ENCODE assay signal across 25 cellular contexts in genomic region chr7:116807011-116807560, GRCh38.
"Had no signal": no experiment of that assay in that cellular context is flagged by ENCODE, and none has a peak within 500 bp of the region (broad histone marks: within the 10 kb centered on the region; RNA-seq: fewer than 3 reads in every experiment).

No MANE protein-coding gene starts in this region.

- H3K4me2 ChIP-seq: hepatocyte had no signal

- H3K9me3 ChIP-seq: heart right ventricle, left ventricle myocardium inferior, mucosa of descending colon, ovary, sigmoid colon, spleen, tibial nerve, upper lobe of left lung, vagina had no signal

- H3K9me3 Mint-ChIP-seq: natural killer cell treated with Interleukin-12 subunit alpha and Interleukin-12 subunit beta and Interleukin-15 and Interleukin-18, amount 100 ng/mL, for 72 hours; stimulated activated effector memory CD8-positive, alpha-beta T cell treated with anti-CD3 and anti-CD28 coated beads, Interleukin-12 subunit alpha, Interleukin-12 subunit beta, amount 100 ng/mL, for 72 hours; stimulated activated naive CD8-positive, alpha-beta T cell treated with anti-CD3 and anti-CD28 coated beads, Interleukin-15, amount 100 ng/mL, for 72 hours had no signal

- H3K27ac ChIP-seq: hepatocyte, left ventricle myocardium inferior, ovary, spleen, upper lobe of left lung, vagina had no signal

- FAIRE-seq: keratinocyte, small intestine had no signal

- H3K79me2 ChIP-seq: hepatocyte had no signal

- H3K36me3 ChIP-seq: heart right ventricle, left ventricle myocardium inferior, ovary, sigmoid colon, spleen, tibial nerve, upper lobe of left lung, vagina had no signal

- DNase-seq: heart right ventricle; kidney glomerular epithelial cell; left cardiac atrium; left ventricle myocardium inferior; midbrain; mucosa of descending colon; naive thymus-derived CD4-positive, alpha-beta T cell; ovary; sigmoid colon; small intestine; spleen; stimulated activated CD4-positive, alpha-beta T cell treated with anti-CD3 and anti-CD28 coated beads, Interleukin-4, amount 100 ng/mL, for 24 hours; stimulated activated naive CD4-positive, alpha-beta T cell treated with Interleukin-2 at 50 U/mL for 16 hours; stimulated activated naive CD8-positive, alpha-beta T cell treated with anti-CD3 and anti-CD28 coated beads, Interleukin-15, amount 100 ng/mL, for 72 hours; substantia nigra; upper lobe of left lung had no signal

- H3K4me3 ChIP-seq: heart right ventricle, hepatocyte, left ventricle myocardium inferior, lung, mucosa of descending colon, ovary, sigmoid colon, spleen, tibial nerve, upper lobe of left lung, vagina had no signal

- H3K36me3 Mint-ChIP-seq: naive thymus-derived CD4-positive, alpha-beta T cell; natural killer cell treated with Interleukin-12 subunit alpha and Interleukin-12 subunit beta and Interleukin-15 and Interleukin-18, amount 100 ng/mL, for 72 hours; stimulated activated effector memory CD8-positive, alpha-beta T cell treated with anti-CD3 and anti-CD28 coated beads, Interleukin-12 subunit alpha, Interleukin-12 subunit beta, amount 100 ng/mL, for 72 hours had no signal

- H3K27me3 Mint-ChIP-seq: progenitor cell of endocrine pancreas; stimulated activated naive CD8-positive, alpha-beta T cell treated with anti-CD3 and anti-CD28 coated beads, Interleukin-15, amount 100 ng/mL, for 72 hours had no signal

- H2AFZ ChIP-seq: hepatocyte had no signal

- H3K27me3 ChIP-seq: heart right ventricle, hepatocyte, ovary, sigmoid colon, spleen, tibial nerve, upper lobe of left lung, vagina had no signal

- H3K4me1 ChIP-seq: spleen had no signal

- ATAC-seq: heart right ventricle; left cardiac atrium; mucosa of descending colon; naive thymus-derived CD4-positive, alpha-beta T cell; natural killer cell treated with Interleukin-12 subunit alpha and Interleukin-12 subunit beta and Interleukin-15 and Interleukin-18, amount 100 ng/mL, for 72 hours; right cardiac atrium; stimulated activated effector memory CD8-positive, alpha-beta T cell treated with anti-CD3 and anti-CD28 coated beads, Interleukin-12 subunit alpha, Interleukin-12 subunit beta, amount 100 ng/mL, for 72 hours; stimulated activated naive CD8-positive, alpha-beta T cell treated with anti-CD3 and anti-CD28 coated beads, Interleukin-15, amount 100 ng/mL, for 72 hours had no signal

- H3K27ac Mint-ChIP-seq: naive thymus-derived CD4-positive, alpha-beta T cell; natural killer cell treated with Interleukin-12 subunit alpha and Interleukin-12 subunit beta and Interleukin-15 and Interleukin-18, amount 100 ng/mL, for 72 hours; stimulated activated effector memory CD8-positive, alpha-beta T cell treated with anti-CD3 and anti-CD28 coated beads, Interleukin-12 subunit alpha, Interleukin-12 subunit beta, amount 100 ng/mL, for 72 hours; stimulated activated naive CD8-positive, alpha-beta T cell treated with anti-CD3 and anti-CD28 coated beads, Interleukin-15, amount 100 ng/mL, for 72 hours had no signal

- H3K4me3 Mint-ChIP-seq: naive thymus-derived CD4-positive, alpha-beta T cell; natural killer cell treated with Interleukin-12 subunit alpha and Interleukin-12 subunit beta and Interleukin-15 and Interleukin-18, amount 100 ng/mL, for 72 hours; stimulated activated effector memory CD8-positive, alpha-beta T cell treated with anti-CD3 and anti-CD28 coated beads, Interleukin-12 subunit alpha, Interleukin-12 subunit beta, amount 100 ng/mL, for 72 hours; stimulated activated naive CD8-positive, alpha-beta T cell treated with anti-CD3 and anti-CD28 coated beads, Interleukin-15, amount 100 ng/mL, for 72 hours had no signal
